ENCODE assay signal across 18 cellular contexts in the genomic region with DNA sequence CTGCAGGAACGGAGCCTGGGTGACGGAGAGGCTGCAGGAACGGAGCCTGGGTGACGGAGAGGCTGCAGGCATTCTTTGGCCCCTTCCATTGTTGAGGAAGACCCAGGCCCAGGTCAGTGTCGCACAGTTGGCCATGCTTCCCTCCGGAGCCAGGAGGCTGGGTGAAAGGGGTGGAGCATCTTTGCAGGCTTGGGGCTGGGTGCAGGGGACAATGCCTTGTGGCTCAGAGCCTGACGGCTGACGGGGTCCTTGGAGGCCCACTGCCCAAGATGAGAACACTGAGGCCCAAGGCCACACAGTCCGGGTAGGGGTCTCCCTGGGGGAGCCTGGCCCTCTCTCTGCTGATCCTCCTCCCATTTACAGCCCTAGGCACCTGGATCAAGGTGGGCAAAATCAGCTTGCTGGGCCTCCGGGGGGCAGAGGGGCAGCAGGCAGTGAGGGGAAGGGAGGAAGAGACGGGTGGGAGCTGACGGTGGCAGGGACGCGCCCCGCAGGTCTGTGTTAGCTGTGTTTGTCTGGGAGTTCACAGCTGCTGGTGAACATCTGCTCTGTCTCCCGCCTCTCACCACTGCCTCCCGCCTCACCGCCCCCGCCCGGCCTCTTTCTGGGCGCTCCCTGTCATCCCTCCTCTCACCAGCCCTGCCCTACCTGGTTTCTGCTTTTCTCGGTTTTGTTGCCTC. TPM values are rescaled to one million over a fixed set of nuclear protein-coding genes. Genes with fewer than 3 reads are reported as not detected.
A peak's percentile ranks its signal among the peaks of the same experiment; 100 is the strongest.
DNase-seq lines count a peak whose midpoint lies in the region; ATAC-seq lines count a peak whose summit lies in the region.
"Had no signal": no experiment of that assay in that cellular context is flagged by ENCODE, and none has a peak within 500 bp of the region (broad histone marks: within the 10 kb centered on the region; RNA-seq: fewer than 3 reads in every experiment).

No MANE protein-coding gene starts in this region.

- H3K27me3 ChIP-seq in SJCRH30 = no peaks in the 10 kb centered on the region

- DNase-seq in D341Med (ENCODE audit: low spot score) (peak; percentile 53), NCI-H1417 treated with DMSO at 0.1 percent for 48 hours (lab: John Stamatoyannopoulos, UW) (peak; percentile 17), SJCRH30 (peak; percentile 36 to 59), left kidney (ENCODE audit: low read depth, low spot score) (peak; percentile 86), NCI-H1048 (lab: John Stamatoyannopoulos, UW) (no peak), NOMO-1 treated with DMSO at 0.1 percent for 48 hours (lab: John Stamatoyannopoulos, UW; ENCODE audit: unreplicated experiment) (no peak)
- no peak for DNase-seq in activated T-cell treated with anti-CD3 and anti-CD28 coated beads, Interleukin-2, amount 50 U/mL, for 48 hours
- DNase-seq: activated CD4-positive, alpha-beta memory T cell treated with anti-CD3 and anti-CD28 coated beads for 36 hours; AML-193; HFFc6; immature natural killer cell; mesendoderm; NCI-H187 treated with DMSO at 0.1 percent for 48 hours; stimulated activated naive B cell treated with anti-CD40 and anti-IgM and Interleukin-4, amounts not matched to agents 10 μg/mL and 1 μg/mL and 100 μg/mL, for 72 hours had no signal

- H3K36me3 ChIP-seq in SJCRH30 = no peaks in the 10 kb centered on the region
- H3K36me3 ChIP-seq: adrenal gland had no signal

- H3K4me3 ChIP-seq in SJCRH30 = no peak overlapping the region
- H3K4me3 ChIP-seq: adrenal gland, SK-N-MC had no signal

- H3K27ac ChIP-seq in SJCRH30 = no peak overlapping the region
- H3K27ac ChIP-seq: adrenal gland, KMS-11, SK-N-MC had no signal

- H3K4me1 ChIP-seq in SJCRH30 = no peaks in the 10 kb centered on the region
- H3K4me1 ChIP-seq: adrenal gland had no signal

- H3K9me3 ChIP-seq in SJCRH30 (replicated peaks) = no peaks in the 10 kb centered on the region
- H3K9me3 ChIP-seq: adrenal gland had no signal

- ATAC-seq in GM21786 (IDR thresholded peaks at IDR 0.05; ENCODE audit: unreplicated experiment) = no peak
- ATAC-seq: stimulated activated naive B cell treated with anti-CD40 and anti-IgM and Interleukin-4, amounts not matched to agents 10 μg/mL and 1 μg/mL and 100 μg/mL, for 72 hours had no signal

RNA-seq across cellular contexts. Expression of gene PCBD1, which starts 30.6 kb away (rescaled TPM):
- total RNA-seq in SJCRH30 (2014; rRNA removed; shearing (Covaris generic)) = 25.5 TPM in 2 replicates

Comparison
In these comparisons a context has a peak if more than half of its experiments do, and no peak if none do; other contexts are left out.
1. DNase-seq: peak in D341Med (single experiment), NCI-H1417 treated with DMSO at 0.1 percent for 48 hours (single experiment), SJCRH30 (2 of 2) and left kidney (single experiment); none in activated T-cell treated with anti-CD3 and anti-CD28 coated beads, Interleukin-2, amount 50 U/mL, for 48 hours (0 of 2), NCI-H1048 (single experiment) and NOMO-1 treated with DMSO at 0.1 percent for 48 hours (single experiment).